In genomic region chr2:68771211-68771721, GRCh38 we compare ENCODE assay signal across 10 cellular contexts. TPM values are rescaled to one million over a fixed set of nuclear protein-coding genes. Genes with fewer than 3 reads are reported as not detected.
DNase-seq lines count a peak whose midpoint lies in the region; ATAC-seq lines count a peak whose summit lies in the region.
"Had no signal": no experiment of that assay in that cellular context is flagged by ENCODE, and none has a peak within 500 bp of the region (broad histone marks: within the 10 kb centered on the region; RNA-seq: fewer than 3 reads in every experiment).

No MANE protein-coding gene starts in this region.

- peak overlapping the region; percentile 73 for H3K27ac ChIP-seq in stomach smooth muscle (ENCODE audit: low read length)

- no peaks in the 10 kb centered on the region for H3K36me3 ChIP-seq in stomach smooth muscle (ENCODE audit: control insufficient read depth in 2 of 2, insufficient read depth in 2 of 2, low read length in 2 of 2)

- H3K36me3 Mint-ChIP-seq in activated naive CD4-positive, alpha-beta T cell treated with anti-CD3 and anti-CD28 coated beads, Interleukin-2, amount 50 U/mL, for 72 hours = peaks cover 17 to 24% of the 10 kb centered on the region in 2 donors

- H3K9ac ChIP-seq in stomach smooth muscle (ENCODE audit: low read length in 2 of 2) = no peak overlapping the region

- peak overlapping the region; percentile 95 for H3K27ac Mint-ChIP-seq in activated naive CD4-positive, alpha-beta T cell treated with anti-CD3 and anti-CD28 coated beads, Interleukin-2, amount 50 U/mL, for 72 hours

- H3K4me1 ChIP-seq in stomach smooth muscle (ENCODE audit: control insufficient read depth, insufficient read depth, low read length) = peaks cover 21% of the 10 kb centered on the region

- no peaks in the 10 kb centered on the region for H3K9me3 Mint-ChIP-seq in activated naive CD4-positive, alpha-beta T cell treated with anti-CD3 and anti-CD28 coated beads, Interleukin-2, amount 50 U/mL, for 72 hours

- peak overlapping the region in 1 of 2 donors; percentile 47 for H3K4me3 ChIP-seq in stomach smooth muscle (ENCODE audit: low read length in 2 of 2)

- H3K27me3 ChIP-seq in stomach smooth muscle (ENCODE audit: control insufficient read depth in 1 of 2, insufficient read depth in 2 of 2, low read length in 2 of 2) = no peaks in the 10 kb centered on the region

- DNase-seq in NCI-H524 (lab: John Stamatoyannopoulos, UW) = peak; percentile 14 to 37
- no peak for DNase-seq in NCI-H524 treated with DMSO at 0.1 percent for 48 hours (lab: John Stamatoyannopoulos, UW)
- DNase-seq in activated naive CD4-positive, alpha-beta T cell treated with anti-CD3 and anti-CD28 coated beads, Interleukin-2, amount 50 U/mL, for 72 hours (ENCODE audit: low spot score in 2 of 2) = no peak
- peak; percentile 50 for DNase-seq in iris pigment epithelial cell (ENCODE audit: low read depth)
- DNase-seq in putamen (ENCODE audit: low spot score) = no peak
- no peak for DNase-seq in ureter (ENCODE audit: low spot score)
- DNase-seq: NCI-H345 had no signal

- no peak for ATAC-seq in activated naive CD4-positive, alpha-beta T cell treated with anti-CD3 and anti-CD28 coated beads, Interleukin-2, amount 50 U/mL, for 72 hours
- ATAC-seq in GM19397 (IDR thresholded peaks at IDR 0.05; ENCODE audit: unreplicated experiment) = no peak

- H3K9me3 ChIP-seq in stomach smooth muscle (ENCODE audit: control insufficient read depth in 2 of 2, low read length in 2 of 2) = no peaks in the 10 kb centered on the region

RNA-seq across cellular contexts. Expression of gene ARHGAP25, which starts 36.7 kb away (rescaled TPM):
- 10 to 100 TPM; 37.7 to 43.0 TPM for total RNA-seq in activated naive CD4-positive, alpha-beta T cell treated with anti-CD3 and anti-CD28 coated beads, Interleukin-2, amount 50 U/mL, for 72 hours
- total RNA-seq in ureter = 14.7 TPM
- total RNA-seq: HT-29 had no signal

Comparison
In these comparisons a context has a peak if more than half of its experiments do, and no peak if none do; other contexts are left out.
1. DNase-seq: peak in NCI-H524 (2 of 2) and iris pigment epithelial cell (single experiment); none in NCI-H524 treated with DMSO at 0.1 percent for 48 hours (single experiment), activated naive CD4-positive, alpha-beta T cell treated with anti-CD3 and anti-CD28 coated beads, Interleukin-2, amount 50 U/mL, for 72 hours (0 of 2), putamen (single experiment) and ureter (single experiment).